Comparison of ENCODE assay signal across 13 cellular contexts in the genomic region with DNA sequence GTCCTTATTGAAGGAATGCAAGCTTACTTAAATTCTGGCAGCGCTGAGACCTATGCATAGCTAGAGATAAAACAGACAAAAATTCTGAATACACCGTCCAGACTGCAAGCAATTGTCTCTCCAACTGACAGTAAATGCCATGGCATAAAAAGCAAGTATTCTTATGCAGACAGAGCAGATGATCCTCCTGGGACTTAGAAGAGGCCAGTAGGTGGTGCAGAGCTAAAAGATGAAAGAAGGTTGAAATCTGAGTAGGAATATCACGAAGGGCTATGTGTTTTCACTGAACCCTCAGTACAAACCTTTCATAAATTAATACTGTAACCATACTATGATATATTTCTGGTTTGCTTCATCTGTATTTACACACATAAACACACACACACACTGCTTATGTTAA.
A peak's percentile ranks its signal among the peaks of the same experiment; 100 is the strongest.
DNase-seq lines count a peak whose midpoint lies in the region; ATAC-seq, FAIRE-seq and TF ChIP-seq lines count a peak whose summit lies in the region.
"Had no signal": no experiment of that assay in that cellular context is flagged by ENCODE, and none has a peak within 500 bp of the region (broad histone marks: within the 10 kb centered on the region; RNA-seq: fewer than 3 reads in every experiment).

No MANE protein-coding gene starts in this region.

- H3K4me2 ChIP-seq in IMR-90 (ENCODE audit: low read depth, low read length) = no peak overlapping the region

- H2BK5ac ChIP-seq in IMR-90 (ENCODE audit: low read depth, low read length, poor library complexity, severe bottlenecking) = no peak overlapping the region

- no peak overlapping the region for H2AK9ac ChIP-seq in IMR-90 (replicated peaks; ENCODE audit: low read depth, low read length, poor library complexity)

- peak; percentile 37; the same call in 1 of the 2 replicates for ATAC-seq in IMR-90 (ENCODE audit: low read depth)
- peak; percentile 41; the same call in 1 of the 3 replicates for ATAC-seq in RWPE2 (ENCODE audit: low read depth)
- ATAC-seq in lower lobe of right lung = no peak
- no peak for ATAC-seq in HG03045 (IDR thresholded peaks at IDR 0.05; ENCODE audit: unreplicated experiment)
- ATAC-seq: activated T-cell treated with anti-CD3 and anti-CD28 coated beads, Interleukin-2, amount 50 U/mL, for 4 hours had no signal

- dilution Hi-C loops in IMR-90 (cut with HindIII; ENCODE audit: low sequenced_read_pairs, unreplicated experiment) = no loop called here

- in situ Hi-C loops in IMR-90 (cut with MboI; ENCODE audit: low sequenced_read_pairs) = loop anchor here (10.0 kb wide), 1 partner anchor 124 kb away; no protein-coding TSS in a partner anchor

- H4K8ac ChIP-seq in IMR-90 (ENCODE audit: low read depth in 2 of 2, low read length in 2 of 2) = no peak overlapping the region

- H2AFZ ChIP-seq in IMR-90 (replicated peaks; ENCODE audit: low read length, poor library complexity) = no peak overlapping the region

- H4K5ac ChIP-seq in IMR-90 (ENCODE audit: low read depth, low read length) = no peak overlapping the region

- WGBS in IMR-90 (ENCODE audit: extremely low coverage in 2 of 2, insufficient read length in 1 of 2), 2 experiments = no CpG with 5 or more reads among the region's 3 CpGs

- no peak overlapping the region for H2BK120ac ChIP-seq in IMR-90 (ENCODE audit: low read depth, low read length)

- CTCF ChIA-PET in AG04450 (lab: Charles Lee) (interaction anchor here (0.8 to 1.3 kb wide), 2 partner anchors 556 to 557 kb away, joined by 3 to 6 read pairs; no protein-coding TSS in a partner anchor), IMR-90 (lab: Yijun Ruan, JAX) (interaction anchor here (0.6 to 0.8 kb wide), 3 partner anchors 17 to 120 kb away, joined by 3 read pairs; no protein-coding TSS in a partner anchor)

- no peak overlapping the region for H3K23ac ChIP-seq in IMR-90 (ENCODE audit: low read depth, low read length)

- intact Hi-C loops in IMR-90 (cut with micrococcal nuclease) (loop anchor here (2.0 kb wide), 1 partner anchor 126 kb away; no protein-coding TSS in a partner anchor), lower lobe of right lung (cut with DNase I) (no loop called here)

- H3K4me1 ChIP-seq in IMR-90 (ENCODE audit: control insufficient read depth, insufficient read depth, low read length) = 0 out of 2 replicates have a peak, but pooled peaks cover 2% of the 10 kb centered on the region
- no peaks in the 10 kb centered on the region for H3K4me1 ChIP-seq in RWPE2 (ENCODE audit: insufficient read depth, poor library complexity, severe bottlenecking)
- no peaks in the 10 kb centered on the region for H3K4me1 ChIP-seq in lower lobe of right lung
- H3K4me1 ChIP-seq: esophagus muscularis mucosa had no signal

- H3K4me3 ChIP-seq in AG04450 (ENCODE audit: low read depth, low read length) = no peak overlapping the region
- H3K4me3 ChIP-seq in IMR-90 (ENCODE audit: insufficient read depth, low read depth, low read length) = no peak overlapping the region
- H3K4me3 ChIP-seq in RWPE2 (ENCODE audit: severe bottlenecking) = no peak overlapping the region
- H3K4me3 ChIP-seq in fibroblast of mammary gland (ENCODE audit: control insufficient read depth, low read depth, low read length) = no peak overlapping the region
- H3K4me3 ChIP-seq in lower lobe of right lung = no peak overlapping the region
- H3K4me3 ChIP-seq: esophagus muscularis mucosa had no signal

- peak; percentile 48 for TF ChIP-seq CTCF in AG04450 (IDR thresholded peaks at IDR 0.05; ENCODE audit: low read depth, low read length)
- TF ChIP-seq CTCF in IMR-90 (conservative IDR thresholded peaks at IDR 0.05; ENCODE audit: low read depth, low read length) = no peak
- TF ChIP-seq CTCF in RWPE2 (IDR thresholded peaks at IDR 0.05; ENCODE audit: poor library complexity, severe bottlenecking) = no peak
- peak; percentile 3 for TF ChIP-seq CTCF in fibroblast of mammary gland (conservative IDR thresholded peaks at IDR 0.05; ENCODE audit: control insufficient read depth, insufficient read depth, low read depth, low read length)
- TF ChIP-seq CTCF in lower lobe of right lung (IDR thresholded peaks at IDR 0.05) = no peak

- H3K9me1 ChIP-seq in IMR-90 (ENCODE audit: insufficient read depth, low read length) = no peaks in the 10 kb centered on the region

- H3K56ac ChIP-seq in IMR-90 (ENCODE audit: extremely low read depth, insufficient read depth, low read length) = no peak overlapping the region

- no peaks in the 10 kb centered on the region for H3K79me1 ChIP-seq in IMR-90 (ENCODE audit: low read depth in 1 of 2, low read length in 2 of 2)

- TF ChIP-seq RAD21 in IMR-90 (IDR thresholded peaks at IDR 0.05; ENCODE audit: low read length) = no peak

- H3K27ac ChIP-seq in AG04450 (ENCODE audit: low read depth, low read length) = no peak overlapping the region
- no peak overlapping the region for H3K27ac ChIP-seq in IMR-90 (ENCODE audit: insufficient read depth, low read length)
- H3K27ac ChIP-seq in RWPE2 (ENCODE audit: poor library complexity, severe bottlenecking) = no peak overlapping the region
- no peak overlapping the region for H3K27ac ChIP-seq in lower lobe of right lung
- H3K27ac ChIP-seq: esophagus muscularis mucosa had no signal

- no TSS peak for BruUV-seq in IMR-90 (replicated peaks; lab: Mats Ljungman, UMichigan)

- H3K9me3 ChIP-seq in AG04450 (ENCODE audit: control insufficient read depth, insufficient read depth, low read length) (no peaks in the 10 kb centered on the region), IMR-90 (ENCODE audit: control insufficient read depth, insufficient read depth, low read length) (no peaks in the 10 kb centered on the region), RWPE2 (ENCODE audit: severe bottlenecking) (no peaks in the 10 kb centered on the region), lower lobe of right lung (no peaks in the 10 kb centered on the region)
- H3K9me3 ChIP-seq: esophagus muscularis mucosa had no signal

- H3K18ac ChIP-seq in IMR-90 (ENCODE audit: low read depth, low read length) = no peak overlapping the region

- H3K14ac ChIP-seq in IMR-90 (replicated peaks; ENCODE audit: low read depth, low read length) = no peak overlapping the region

- TF ChIP-seq POLR2A in IMR-90 (IDR thresholded peaks at IDR 0.05; ENCODE audit: low read depth, low read length) = no peak

- H2BK20ac ChIP-seq in IMR-90 (ENCODE audit: low read depth, low read length) = no peak overlapping the region

- no peak overlapping the region for H3K9ac ChIP-seq in IMR-90 (ENCODE audit: low read depth, low read length)

- H2BK15ac ChIP-seq in IMR-90 (ENCODE audit: low read depth, low read length) = no peak overlapping the region

- FAIRE-seq in frontal cortex (lab: Jason Lieb, UNC) = no peak
- FAIRE-seq: islet of Langerhans, RCC 7860 had no signal

- no peak overlapping the region for H3K4ac ChIP-seq in IMR-90 (ENCODE audit: low read depth, low read length)

- H4K91ac ChIP-seq in IMR-90 (ENCODE audit: insufficient read depth, low read depth, low read length) = no peak overlapping the region

- no peaks in the 10 kb centered on the region for H3K27me3 ChIP-seq in AG04450 (ENCODE audit: control insufficient read depth, insufficient read depth, low read length)
- H3K27me3 ChIP-seq in IMR-90 (ENCODE audit: control insufficient read depth, insufficient read depth, low read length) = no peaks in the 10 kb centered on the region; the same call in 1 of the 2 replicates
- H3K27me3 ChIP-seq in RWPE2 (ENCODE audit: insufficient read depth, poor library complexity, severe bottlenecking) = no peaks in the 10 kb centered on the region
- H3K27me3 ChIP-seq in lower lobe of right lung (ENCODE audit: low read depth) = no peaks in the 10 kb centered on the region
- H3K27me3 ChIP-seq: esophagus muscularis mucosa had no signal

- POLR2A ChIA-PET in AG04450 (lab: Yijun Ruan, JAX) = interaction anchor here (0.6 kb wide), 1 partner anchor 123 kb away, joined by 3 read pairs; no protein-coding TSS in a partner anchor
- POLR2A ChIA-PET in IMR-90 (lab: Charles Lee; ENCODE audit: unreplicated experiment) = no interaction called here

- no peaks in the 10 kb centered on the region for H4K20me1 ChIP-seq in IMR-90 (ENCODE audit: insufficient read depth, low read length)

- H3K36me3 ChIP-seq in IMR-90 (ENCODE audit: control insufficient read depth, insufficient read depth, low read length) (no peaks in the 10 kb centered on the region), RWPE2 (ENCODE audit: low read depth) (no peaks in the 10 kb centered on the region), lower lobe of right lung (no peaks in the 10 kb centered on the region)
- H3K36me3 ChIP-seq: esophagus muscularis mucosa had no signal

- no peak overlapping the region for H2AK5ac ChIP-seq in IMR-90 (ENCODE audit: low read depth, low read length)

- DNase-seq in AG04450 (ENCODE audit: low read depth, low spot score) = no peak
- peak; percentile 13 for DNase-seq in IMR-90
- no peak for DNase-seq in RWPE2 (ENCODE audit: low spot score)
- DNase-seq in fibroblast of mammary gland (ENCODE audit: low read depth) = peak; percentile 6
- DNase-seq in anterior cingulate cortex (lab: John Stamatoyannopoulos, UW) = no peak
- DNase-seq in frontal cortex (ENCODE audit: low spot score in 2 of 2) = no peak
- no peak for DNase-seq in lower lobe of right lung
- DNase-seq: activated T-cell treated with anti-CD3 and anti-CD28 coated beads, Interleukin-2, amount 50 U/mL, for 4 hours; C1 segment of cervical spinal cord had no signal

TF ChIP-seq in IMR-90, 13 proteins besides CTCF, POLR2A, EP300 and RAD21:
- TF ChIP-seq MAFK (IDR thresholded peaks at IDR 0.05; ENCODE audit: low read depth, low read length) = no peak
- TF ChIP-seq, protein P1, sequence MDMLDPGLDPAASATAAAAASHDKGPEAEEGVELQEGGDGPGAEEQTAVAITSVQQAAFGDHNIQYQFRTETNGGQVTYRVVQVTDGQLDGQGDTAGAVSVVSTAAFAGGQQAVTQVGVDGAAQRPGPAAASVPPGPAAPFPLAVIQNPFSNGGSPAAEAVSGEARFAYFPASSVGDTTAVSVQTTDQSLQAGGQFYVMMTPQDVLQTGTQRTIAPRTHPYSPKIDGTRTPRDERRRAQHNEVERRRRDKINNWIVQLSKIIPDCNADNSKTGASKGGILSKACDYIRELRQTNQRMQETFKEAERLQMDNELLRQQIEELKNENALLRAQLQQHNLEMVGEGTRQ (IDR thresholded peaks at IDR 0.05; ENCODE audit: low read depth, low read length) = no peak
- TF ChIP-seq NFE2L2 (IDR thresholded peaks at IDR 0.05; ENCODE audit: low read depth, low read length) = no peak
- no peak for TF ChIP-seq CEBPB (IDR thresholded peaks at IDR 0.05; ENCODE audit: low read depth, low read length)
- TF ChIP-seq SMC3 (IDR thresholded peaks at IDR 0.05; ENCODE audit: low read depth, low read length) = no peak
- TF ChIP-seq RCOR1 (IDR thresholded peaks at IDR 0.05; ENCODE audit: insufficient replicate concordance, low read length) = no peak
- no peak for TF ChIP-seq MAZ (IDR thresholded peaks at IDR 0.05; ENCODE audit: borderline replicate concordance, low read depth, low read length)

Comparison
In these comparisons a context has a peak if more than half of its experiments do, and no peak if none do; other contexts are left out.
1. DNase-seq: peak in IMR-90 (single experiment) and fibroblast of mammary gland (single experiment); none in AG04450 (single experiment), RWPE2 (single experiment), anterior cingulate cortex (0 of 58), frontal cortex (0 of 2) and lower lobe of right lung (single experiment).
2. CTCF ChIP-seq: peak in AG04450 (single experiment) and fibroblast of mammary gland (single experiment); none in IMR-90 (single experiment), RWPE2 (single experiment) and lower lobe of right lung (single experiment).
3. ATAC-seq: peak in IMR-90 (single experiment) and RWPE2 (single experiment); none in lower lobe of right lung (0 of 2) and HG03045 (single experiment).